8 cellular contexts compared by ENCODE assay signal in genomic region chr14:23352506-23353432, GRCh38. TPM values are rescaled to one million over a fixed set of nuclear protein-coding genes. Genes with fewer than 3 reads are reported as not detected.
DNase-seq lines count a peak whose midpoint lies in the region; ATAC-seq, FAIRE-seq and TF ChIP-seq lines count a peak whose summit lies in the region.

SLC22A17 (minus strand) TSS chr14:23352887.

- no peak within 1 kb of the TSS for H3K27ac Mint-ChIP-seq in Caco-2 (ENCODE audit: unreplicated experiment)

- H3K9ac ChIP-seq in kidney (ENCODE audit: low read length in 2 of 2) = peak within 1 kb of the TSS; percentile 20 to 68

- no peak for TF ChIP-seq CTCF in Caco-2 (IDR thresholded peaks at IDR 0.05; ENCODE audit: insufficient read depth in 1 of 2, low read depth in 1 of 2, low read length in 1 of 2, severe bottlenecking in 1 of 2, unreplicated experiment in 1 of 2)
- TF ChIP-seq CTCF in kidney (IDR thresholded peaks at IDR 0.05; ENCODE audit: borderline replicate concordance, extremely low read depth, insufficient read depth) = no peak

- intact Hi-C loops in Caco-2 (cut with micrococcal nuclease; ENCODE audit: unreplicated experiment) (loop anchor here (2.0 kb wide), 1 partner anchor 28 kb away; no protein-coding TSS in a partner anchor), kidney (cut with DNase I) (no loop called here)

- H3K9me3 Mint-ChIP-seq in Caco-2 (ENCODE audit: unreplicated experiment) = no peaks in the 10 kb centered on the region

- BruUV-seq in Caco-2 (replicated peaks; lab: Mats Ljungman, UMichigan) = no TSS peak

- peak within 1 kb of the TSS; percentile 71 for H3K4me3 Mint-ChIP-seq in Caco-2 (ENCODE audit: unreplicated experiment)

- peaks cover 6% of the 10 kb centered on the region for H3K4me1 Mint-ChIP-seq in Caco-2 (ENCODE audit: low read depth, unreplicated experiment)

- CTCF ChIA-PET in Caco-2 (lab: Charles Lee) = interaction anchor here (0.6 to 1.2 kb wide), 6 partner anchors 9 to 31 kb away, joined by 3 to 6 read pairs (median 3); partner anchors contain the start of gene PABPN1

- H3K4me3 ChIP-seq in Caco-2 (ENCODE audit: low read depth, low read length) (peak within 1 kb of the TSS; percentile 53), kidney (ENCODE audit: low read length in 2 of 2) (peak within 1 kb of the TSS; percentile 66 to 73)

- ATAC-seq in HG02759 (IDR thresholded peaks at IDR 0.05; ENCODE audit: unreplicated experiment) = no peak
- ATAC-seq in GM21423 (IDR thresholded peaks at IDR 0.05; ENCODE audit: unreplicated experiment) = no peak

- H3K36me3 ChIP-seq in Caco-2 (ENCODE audit: control insufficient read depth, insufficient read depth, low read length) (no peaks in the 10 kb centered on the region), kidney (ENCODE audit: control insufficient read depth in 1 of 2, insufficient read depth in 2 of 2, low read length in 2 of 2) (no peaks in the 10 kb centered on the region)

- DNase-seq in Caco-2 = peak; percentile 67 to 73
- peak; percentile 26 for DNase-seq in NCI-H146 treated with DMSO at 0.1 percent for 48 hours (lab: John Stamatoyannopoulos, UW; ENCODE audit: unreplicated experiment)
- peak; percentile 36 to 44 for DNase-seq in activated CD4-positive, alpha-beta T cell treated with anti-CD3 and anti-CD28 coated beads for 24 hours (ENCODE audit: low read depth in 2 of 2)
- peak; percentile 93 for DNase-seq in kidney
- peak; percentile 62 for DNase-seq in smooth muscle cell of the brain vasculature (ENCODE audit: low read depth, low spot score)

- H3K27me3 Mint-ChIP-seq in Caco-2 (ENCODE audit: insufficient read depth, unreplicated experiment) = peaks cover 17% of the 10 kb centered on the region

- H3K4me1 ChIP-seq in Caco-2 (0 out of 2 replicates have a peak, but pooled peaks cover 3% of the 10 kb centered on the region), kidney (ENCODE audit: control insufficient read depth in 1 of 2, insufficient read depth in 1 of 2, low read depth in 1 of 2, low read length in 2 of 2) (peaks cover 0 to 7% of the 10 kb centered on the region in 2 donors)

- POLR2A ChIA-PET in Caco-2 (lab: Charles Lee) = interaction anchor here (0.6 to 1.1 kb wide), 4 partner anchors 26 to 115 kb away, joined by 3 to 8 read pairs (median 4); partner anchors contain the start of genes PABPN1 and RNF212B

- FAIRE-seq in kidney (lab: Jason Lieb, UNC) = no peak

- H3K27me3 ChIP-seq in Caco-2 (replicated peaks; ENCODE audit: control insufficient read depth, insufficient read depth, low read length) = no peaks in the 10 kb centered on the region

- H3K27ac ChIP-seq in cingulate gyrus (ENCODE audit: low read depth, low read length) (peak within 1 kb of the TSS; percentile 85), kidney (ENCODE audit: low read depth in 2 of 2, low read length in 2 of 2) (no peak within 1 kb of the TSS)

- no peaks in the 10 kb centered on the region for H3K36me3 Mint-ChIP-seq in Caco-2 (ENCODE audit: insufficient read depth, unreplicated experiment)

- H3K9me3 ChIP-seq in Caco-2 (no peaks in the 10 kb centered on the region), kidney (ENCODE audit: control insufficient read depth in 1 of 2, low read length in 2 of 2) (no peaks in the 10 kb centered on the region)

RNA-seq across cellular contexts. Expression of gene SLC22A17, which starts in this region (rescaled TPM):
- 3.1 and 3.7 TPM in 2 replicates for total RNA-seq in Caco-2 (2022)
- 35.3 TPM for total RNA-seq in kidney
- polyA plus RNA-seq in kidney (ENCODE audit: insufficient read depth, low read depth, low replicate concordance) = 61.2 TPM

Comparison
In these comparisons a context has a peak if more than half of its experiments do, and no peak if none do; other contexts are left out.
1. DNase-seq: peak in every context shown above with its lines; median percentile 93 in kidney; 70 in Caco-2; 62 in smooth muscle cell of the brain vasculature; 40 in activated CD4-positive, alpha-beta T cell treated with anti-CD3 and anti-CD28 coated beads for 24 hours; 26 in NCI-H146 treated with DMSO at 0.1 percent for 48 hours.